Comparison of ENCODE assay signal across 18 cellular contexts in the genomic region with DNA sequence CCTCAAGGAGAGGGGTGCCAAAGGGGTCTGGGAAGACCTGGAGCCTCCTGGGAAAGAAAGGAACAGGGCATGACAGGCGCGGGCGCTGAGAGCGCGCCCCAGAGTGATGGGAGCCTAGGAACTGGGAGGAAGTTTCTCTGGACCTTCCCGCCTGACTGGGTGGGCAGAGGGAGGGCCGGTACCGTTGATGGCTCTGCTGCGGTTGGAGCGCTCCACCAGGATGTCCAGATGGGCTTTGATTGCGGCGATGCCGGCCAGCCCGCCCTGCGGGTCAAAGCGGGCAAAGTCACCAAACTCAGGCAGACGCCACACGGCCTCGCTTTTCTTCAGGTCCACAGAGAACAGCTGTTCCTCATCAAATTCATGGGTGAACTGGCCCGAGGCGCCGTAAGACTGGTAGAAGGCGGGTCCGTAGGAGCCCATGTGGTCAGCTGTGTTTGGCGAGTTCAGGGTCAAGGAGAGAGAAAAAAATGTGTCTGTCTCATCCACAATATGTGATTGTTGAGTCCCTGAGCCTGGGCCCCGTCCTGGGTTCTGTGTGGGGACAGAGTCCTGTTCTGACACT. TPM values are rescaled to one million over a fixed set of nuclear protein-coding genes. Genes with fewer than 3 reads are reported as not detected.
DNase-seq lines count a peak whose midpoint lies in the region; ATAC-seq and TF ChIP-seq lines count a peak whose summit lies in the region.
"Had no signal": no experiment of that assay in that cellular context is flagged by ENCODE, and none has a peak within 500 bp of the region (broad histone marks: within the 10 kb centered on the region; RNA-seq: fewer than 3 reads in every experiment).

No MANE protein-coding gene starts in this region.

- H3K27ac ChIP-seq in SU-DHL-6 (ENCODE audit: low read depth, low read length) (no peak overlapping the region), GM23248 (no peak overlapping the region)

- H4K20me1 ChIP-seq in SU-DHL-6 (ENCODE audit: low read depth, low read length): no peaks in the 10 kb centered on the region
- H4K20me1 ChIP-seq in GM23248 (ENCODE audit: insufficient read depth): no peaks in the 10 kb centered on the region

- H3K9me2 ChIP-seq in SU-DHL-6 (replicated peaks; ENCODE audit: insufficient read depth, low read length): no peaks in the 10 kb centered on the region
- H3K9me2 ChIP-seq in GM23248 (ENCODE audit: insufficient read depth): no peaks in the 10 kb centered on the region

- no peaks in the 10 kb centered on the region for H3K4me1 ChIP-seq in GM23248 (ENCODE audit: insufficient read depth)

- peak overlapping the region; percentile 10 to 48 for H3K27ac Mint-ChIP-seq in natural killer cell treated with Interleukin-12 subunit alpha and Interleukin-12 subunit beta and Interleukin-15 and Interleukin-18, amount 100 ng/mL, for 72 hours
- no peak overlapping the region for H3K27ac Mint-ChIP-seq in natural killer cell
- H3K27ac Mint-ChIP-seq: HFFc6 had no signal

- H2AFZ ChIP-seq in SU-DHL-6 (ENCODE audit: low read depth, low read length, severe bottlenecking) (no peak overlapping the region), GM23248 (no peak overlapping the region)

- no peak overlapping the region for H3K4me3 ChIP-seq in SU-DHL-6 (ENCODE audit: insufficient read depth, low read length, poor library complexity, severe bottlenecking)
- H3K4me3 ChIP-seq in GM23248: no peak overlapping the region

- intact Hi-C loops in natural killer cell (cut with micrococcal nuclease): no loop called here

- peak overlapping the region; percentile 64 for H3K4me2 ChIP-seq in SU-DHL-6 (ENCODE audit: low read depth, low read length, poor library complexity, severe bottlenecking)
- no peak overlapping the region for H3K4me2 ChIP-seq in GM23248 (ENCODE audit: unreplicated experiment)

- in situ Hi-C loops in GM23248 (cut with MboI): no loop called here

- peak overlapping the region; percentile 87 for H3K4me3 Mint-ChIP-seq in natural killer cell treated with Interleukin-12 subunit alpha and Interleukin-12 subunit beta and Interleukin-15 and Interleukin-18, amount 100 ng/mL, for 72 hours
- H3K4me3 Mint-ChIP-seq in natural killer cell: no peak overlapping the region
- H3K4me3 Mint-ChIP-seq: HFFc6 had no signal

- WGBS in GM23248 (ENCODE audit: low coverage in 1 of 2, low lambda C conversion rate in 2 of 2, missing lambda C conversion rate in 2 of 2), 2 experiments: 74 to 77% methylated on average over 20 to 26 of the region's 26 CpGs

- no peak for ATAC-seq in natural killer cell treated with Interleukin-12 subunit alpha and Interleukin-12 subunit beta and Interleukin-15 and Interleukin-18, amount 100 ng/mL, for 72 hours
- ATAC-seq in natural killer cell (no peak), HG02571 (IDR thresholded peaks at IDR 0.05; ENCODE audit: unreplicated experiment) (no peak)

- H3K79me2 ChIP-seq in SU-DHL-6 (ENCODE audit: insufficient read depth, low read length) (peaks cover 5% of the 10 kb centered on the region; the same call in 1 of the 2 replicates), GM23248 (ENCODE audit: insufficient read depth) (no peaks in the 10 kb centered on the region)

- H3F3A ChIP-seq in SU-DHL-6 (ENCODE audit: insufficient read depth): 0 out of 2 replicates have a peak, but pooled peaks cover 3% of the 10 kb centered on the region
- no peaks in the 10 kb centered on the region for H3F3A ChIP-seq in GM23248 (ENCODE audit: insufficient read depth)

- TF ChIP-seq CTCF in natural killer cell (IDR thresholded peaks at IDR 0.05) (no peak), SU-DHL-6 (IDR thresholded peaks at IDR 0.05; ENCODE audit: insufficient read depth, low read length, poor library complexity, severe bottlenecking) (no peak)

- DNase-seq in natural killer cell treated with Interleukin-12 subunit alpha and Interleukin-12 subunit beta and Interleukin-15 and Interleukin-18, amount 100 ng/mL, for 72 hours (ENCODE audit: low spot score): no peak
- no peak for DNase-seq in natural killer cell
- peak; percentile 83 for DNase-seq in left kidney (ENCODE audit: low read depth, low spot score)
- DNase-seq in SHP77 treated with DMSO at 0.1 percent for 48 hours (lab: John Stamatoyannopoulos, UW): no peak
- DNase-seq in GM23248: no peak
- no peak for DNase-seq in NCI-H2196 treated with DMSO at 0.1 percent for 48 hours (lab: John Stamatoyannopoulos, UW; ENCODE audit: unreplicated experiment)
- DNase-seq: activated CD4-positive, CD25-positive, alpha-beta regulatory T cell; activated naive CD4-positive, alpha-beta T cell; EL; HFFc6; midbrain; NCI-H1417 treated with DMSO at 0.1 percent for 48 hours; NCI-H748 treated with DMSO at 0.1 percent for 48 hours; nucleus accumbens; stimulated activated naive CD4-positive, alpha-beta T cell; trophoblast cell had no signal

- H3K9me3 ChIP-seq in SU-DHL-6 (ENCODE audit: insufficient read depth, low read length) (no peaks in the 10 kb centered on the region), GM23248 (ENCODE audit: low read depth) (no peaks in the 10 kb centered on the region)

- peaks cover 9 to 18% of the 10 kb centered on the region in 2 donors for H3K4me1 Mint-ChIP-seq in natural killer cell treated with Interleukin-12 subunit alpha and Interleukin-12 subunit beta and Interleukin-15 and Interleukin-18, amount 100 ng/mL, for 72 hours (ENCODE audit: low read depth in 2 of 2)
- H3K4me1 Mint-ChIP-seq in natural killer cell: peaks cover 11% of the 10 kb centered on the region in 2 donors

- H3K27me3 ChIP-seq in SU-DHL-6 (ENCODE audit: low read length): no peaks in the 10 kb centered on the region
- peaks cover 67% of the 10 kb centered on the region for H3K27me3 ChIP-seq in GM23248 (replicated peaks; ENCODE audit: insufficient read depth)

- H3K9ac ChIP-seq in SU-DHL-6 (ENCODE audit: low read length) (peak overlapping the region; percentile 76), GM23248 (no peak overlapping the region)

- no peaks in the 10 kb centered on the region for H3K36me3 ChIP-seq in SU-DHL-6 (ENCODE audit: low read length)
- H3K36me3 ChIP-seq in GM23248 (ENCODE audit: low read depth): no peaks in the 10 kb centered on the region

- no peaks in the 10 kb centered on the region for H3K36me3 Mint-ChIP-seq in natural killer cell treated with Interleukin-12 subunit alpha and Interleukin-12 subunit beta and Interleukin-15 and Interleukin-18, amount 100 ng/mL, for 72 hours
- no peaks in the 10 kb centered on the region for H3K36me3 Mint-ChIP-seq in natural killer cell

- H3K9me3 Mint-ChIP-seq in natural killer cell treated with Interleukin-12 subunit alpha and Interleukin-12 subunit beta and Interleukin-15 and Interleukin-18, amount 100 ng/mL, for 72 hours: no peaks in the 10 kb centered on the region
- H3K9me3 Mint-ChIP-seq in natural killer cell: no peaks in the 10 kb centered on the region
- H3K9me3 Mint-ChIP-seq: HFFc6 had no signal

- peaks cover 3 to 14% of the 10 kb centered on the region in 2 donors for H3K27me3 Mint-ChIP-seq in natural killer cell treated with Interleukin-12 subunit alpha and Interleukin-12 subunit beta and Interleukin-15 and Interleukin-18, amount 100 ng/mL, for 72 hours
- peaks cover 16 to 26% of the 10 kb centered on the region in 2 donors for H3K27me3 Mint-ChIP-seq in natural killer cell (ENCODE audit: low read depth in 2 of 2)

RNA-seq across cellular contexts. Expression of a gene that starts 1.5 kb away (rescaled TPM):
- total RNA-seq in natural killer cell treated with Interleukin-12 subunit alpha and Interleukin-12 subunit beta and Interleukin-15 and Interleukin-18, amount 100 ng/mL, for 72 hours: 10 to 100 TPM in 1 of 2 donors, under 1 TPM in 1; 0.86 to 22.1 TPM
- total RNA-seq in natural killer cell: 1 to 10 TPM; 1.2 to 4.3 (median 3.6) TPM
- total RNA-seq in GM23248 (2014; rRNA removed; shearing (Covaris generic)): not detected in 2 replicates
- polyA plus RNA-seq in GM23248 (2016; fragmentation: Nextera tagmentation; extraction: Ambion mirVana): 0.18 TPM in 1 of 2 replicates, not detected in the other
- total RNA-seq: HFFc6 had no signal

RNA-seq across cellular contexts. Expression of a gene that starts 39.5 kb away (rescaled TPM):
- total RNA-seq in natural killer cell treated with Interleukin-12 subunit alpha and Interleukin-12 subunit beta and Interleukin-15 and Interleukin-18, amount 100 ng/mL, for 72 hours: 100 to 1,000 TPM; 347 to 352 TPM
- total RNA-seq in natural killer cell: 100 to 1,000 TPM; 653 to 886 (median 714) TPM
- 85.4 and 95.7 TPM in 2 replicates for total RNA-seq in GM23248 (2014; rRNA removed; shearing (Covaris generic))
- polyA plus RNA-seq in GM23248 (2016; fragmentation: Nextera tagmentation; extraction: Ambion mirVana): 99.9 and 105 TPM in 2 replicates

RNA-seq across cellular contexts. Expression of a gene that starts 55.0 kb away (rescaled TPM):
- 10 to 100 TPM; 16.9 to 73.0 TPM for total RNA-seq in natural killer cell treated with Interleukin-12 subunit alpha and Interleukin-12 subunit beta and Interleukin-15 and Interleukin-18, amount 100 ng/mL, for 72 hours
- 10 to 100 TPM; 39.2 to 57.5 (median 48.1) TPM for total RNA-seq in natural killer cell
- 1.1 and 6.3 TPM in 2 replicates for total RNA-seq in GM23248 (2014; rRNA removed; shearing (Covaris generic))
- polyA plus RNA-seq in GM23248 (2016; fragmentation: Nextera tagmentation; extraction: Ambion mirVana): 5.6 and 6.2 TPM in 2 replicates

Comparison
In these comparisons a context has a peak if more than half of its experiments do, and no peak if none do; other contexts are left out.
1. H3K27ac Mint-ChIP-seq: peak in natural killer cell treated with Interleukin-12 subunit alpha and Interleukin-12 subunit beta and Interleukin-15 and Interleukin-18, amount 100 ng/mL, for 72 hours (2 of 2); none in natural killer cell (0 of 2).